ENCODE assay signal across 28 cellular contexts in genomic region chr4:101667348-101667747, GRCh38.
DNase-seq lines count a peak whose midpoint lies in the region; ATAC-seq, FAIRE-seq and TF ChIP-seq lines count a peak whose summit lies in the region.
"Had no signal": no experiment of that assay in that cellular context is flagged by ENCODE, and none has a peak within 500 bp of the region (broad histone marks: within the 10 kb centered on the region; RNA-seq: fewer than 3 reads in every experiment).

No MANE protein-coding gene starts in this region.

- no peak for TF ChIP-seq POLR2A in lower leg skin (IDR thresholded peaks at IDR 0.05)

- no peaks in the 10 kb centered on the region for H3K27me3 ChIP-seq in small intestine (ENCODE audit: control insufficient read depth in 2 of 2, insufficient read depth in 2 of 2, low read length in 2 of 2)
- H3K27me3 ChIP-seq: heart left ventricle, upper lobe of left lung had no signal

- H3K4me3 ChIP-seq in AG10803 (ENCODE audit: low read length) (no peak overlapping the region), astrocyte of the spinal cord (ENCODE audit: low read depth, low read length) (no peak overlapping the region), small intestine (ENCODE audit: low read depth in 1 of 2, low read length in 2 of 2) (no peak overlapping the region), lower leg skin (ENCODE audit: low read depth, poor library complexity, severe bottlenecking) (no peak overlapping the region)
- H3K4me3 ChIP-seq: GM23338, heart left ventricle, upper lobe of left lung had no signal

- no peak for FAIRE-seq in small intestine (lab: Jason Lieb, UNC)

- WGBS in small intestine, 3 donors = 76 to 82% (median 78%) methylated on average over 4 of the region's 4 CpGs
- 76 to 82% methylated on average over 4 of the region's 4 CpGs for WGBS in lower leg skin, 2 donors

- intact Hi-C loops in lower leg skin (cut with DNase I; ENCODE audit: low total_unique reads) = no loop called here

- H3K36me3 ChIP-seq in small intestine (ENCODE audit: control insufficient read depth in 2 of 2, insufficient read depth in 2 of 2, low read length in 2 of 2) = no peaks in the 10 kb centered on the region
- H3K36me3 ChIP-seq: heart left ventricle, upper lobe of left lung had no signal

- in situ Hi-C loops in astrocyte of the spinal cord (cut with HindIII; ENCODE audit: low sequenced_read_pairs) = no loop called here

- no peaks in the 10 kb centered on the region for H3K9me3 Mint-ChIP-seq in HFFc6
- no peaks in the 10 kb centered on the region for H3K9me3 Mint-ChIP-seq in chondrocyte (ENCODE audit: low read depth)
- H3K9me3 Mint-ChIP-seq: activated naive CD4-positive, alpha-beta T cell treated with anti-CD3 and anti-CD28 coated beads, Interleukin-2, amount 10 ng/mL, durations not matched to agents 7 days and 5 days; activated T-helper 1 cell treated with anti-CD3 and anti-CD28 coated beads, Interleukin-12 subunit alpha, Interleukin-12 subunit beta, Interleukin-2, Interleukin-4 antibody, amounts not matched to agents 30 ng/mL and 10 ng/mL and 1 ng/mL, durations not matched to agents 14 hours and 24 hours and 36 hours; dendritic cell treated with granulocyte-macrophage colony-stimulating factor and Interleukin-4, amounts not matched to agents 40 ng/mL and 50 ng/mL, for 4 days; GM23338; nephron progenitor cell; WTC11 had no signal

- H3K27me3 Mint-ChIP-seq in HFFc6 (ENCODE audit: insufficient read depth) = no peaks in the 10 kb centered on the region; the same call in none of the 2 replicates
- H3K27me3 Mint-ChIP-seq in chondrocyte (ENCODE audit: low read depth) = no peaks in the 10 kb centered on the region
- H3K27me3 Mint-ChIP-seq: activated naive CD4-positive, alpha-beta T cell treated with anti-CD3 and anti-CD28 coated beads, Interleukin-2, amount 10 ng/mL, durations not matched to agents 7 days and 5 days; dendritic cell treated with granulocyte-macrophage colony-stimulating factor and Interleukin-4, amounts not matched to agents 40 ng/mL and 50 ng/mL, for 4 days had no signal

- no peak for ATAC-seq in GM18502 (IDR thresholded peaks at IDR 0.05; ENCODE audit: poor library complexity, unreplicated experiment)
- ATAC-seq: GM23338, heart left ventricle, Panc1, WTC11 had no signal

- TF ChIP-seq CTCF in AG10803 (conservative IDR thresholded peaks at IDR 0.05; ENCODE audit: low read length) (no peak), HFFc6 (IDR thresholded peaks at IDR 0.05) (no peak), astrocyte of the spinal cord (IDR thresholded peaks at IDR 0.05; ENCODE audit: low read depth, low read length) (no peak), chondrocyte (IDR thresholded peaks at IDR 0.05) (no peak), lower leg skin (IDR thresholded peaks at IDR 0.05) (no peak)

- H3K27ac Mint-ChIP-seq in HFFc6 (no peak overlapping the region), chondrocyte (ENCODE audit: unreplicated experiment) (no peak overlapping the region)
- H3K27ac Mint-ChIP-seq: activated naive CD4-positive, alpha-beta T cell treated with anti-CD3 and anti-CD28 coated beads, Interleukin-2, amount 10 ng/mL, durations not matched to agents 7 days and 5 days; activated T-helper 1 cell treated with anti-CD3 and anti-CD28 coated beads, Interleukin-12 subunit alpha, Interleukin-12 subunit beta, Interleukin-2, Interleukin-4 antibody, amounts not matched to agents 30 ng/mL and 10 ng/mL and 1 ng/mL, durations not matched to agents 14 hours and 24 hours and 36 hours; CD14-positive monocyte; dendritic cell treated with granulocyte-macrophage colony-stimulating factor and Interleukin-4, amounts not matched to agents 40 ng/mL and 50 ng/mL, for 4 days; GM23338; nephron progenitor cell; WTC11 had no signal

- H3K4me1 Mint-ChIP-seq in HFFc6 (ENCODE audit: low read depth) = 0 out of 2 replicates have a peak, but pooled peaks cover 6% of the 10 kb centered on the region
- H3K4me1 Mint-ChIP-seq in chondrocyte (ENCODE audit: low read depth) = no peaks in the 10 kb centered on the region
- H3K4me1 Mint-ChIP-seq: activated naive CD4-positive, alpha-beta T cell treated with anti-CD3 and anti-CD28 coated beads, Interleukin-2, amount 10 ng/mL, durations not matched to agents 7 days and 5 days; CD14-positive monocyte; GM23338; nephron progenitor cell; WTC11 had no signal

- H3K36me3 Mint-ChIP-seq in HFFc6 (ENCODE audit: low read depth) = no peaks in the 10 kb centered on the region
- no peaks in the 10 kb centered on the region for H3K36me3 Mint-ChIP-seq in chondrocyte (ENCODE audit: low read depth)
- H3K36me3 Mint-ChIP-seq: activated naive CD4-positive, alpha-beta T cell treated with anti-CD3 and anti-CD28 coated beads, Interleukin-2, amount 10 ng/mL, durations not matched to agents 7 days and 5 days; CD14-positive monocyte; WTC11 had no signal

- H3K27ac ChIP-seq in small intestine (ENCODE audit: low read depth in 1 of 2, low read length in 1 of 2) = no peak overlapping the region
- H3K27ac ChIP-seq: heart left ventricle, upper lobe of left lung had no signal

- DNase-seq in AG10803 (ENCODE audit: low read depth) (peak; percentile 19), HFFc6 (peak; percentile 14), astrocyte of the spinal cord (ENCODE audit: low read depth, low spot score) (peak; percentile 74), glomerular visceral epithelial cell (ENCODE audit: extremely low spot score) (peak; percentile 15), chondrocyte (ENCODE audit: low spot score) (no peak), small intestine (no peak), lower leg skin (ENCODE audit: low spot score in 2 of 2) (no peak)
- DNase-seq: activated CD4-positive, alpha-beta T cell treated with anti-CD3 and anti-CD28 coated beads, Interleukin-2, amount 50 U/mL, for 4 hours; activated naive CD4-positive, alpha-beta T cell treated with anti-CD3 and anti-CD28 coated beads, Interleukin-2, amount 10 ng/mL, durations not matched to agents 7 days and 5 days; amniotic stem cell; Calu3; DMS79 treated with DMSO at 0.1 percent for 48 hours; mammary epithelial cell; NCI-H2029 treated with DMSO at 0.1 percent for 48 hours; NCI-H2227 treated with DMSO at 0.1 percent for 48 hours; NCI-H69; nephron progenitor cell; stimulated activated CD4-positive, alpha-beta T cell treated with anti-CD3 and anti-CD28 coated beads, Interleukin-2, amount 100 ng/mL, for 48 hours; T1000; upper lobe of left lung had no signal

- no peaks in the 10 kb centered on the region for H3K4me1 ChIP-seq in small intestine (ENCODE audit: control insufficient read depth in 2 of 2, insufficient read depth in 1 of 2, low read depth in 1 of 2, low read length in 1 of 2)
- H3K4me1 ChIP-seq: upper lobe of left lung had no signal

- H3K9me3 ChIP-seq in small intestine (ENCODE audit: control insufficient read depth, low read depth) = no peaks in the 10 kb centered on the region
- H3K9me3 ChIP-seq: upper lobe of left lung had no signal

- H3K4me3 Mint-ChIP-seq in HFFc6 = no peak overlapping the region
- H3K4me3 Mint-ChIP-seq in chondrocyte (ENCODE audit: unreplicated experiment) = no peak overlapping the region
- H3K4me3 Mint-ChIP-seq: activated naive CD4-positive, alpha-beta T cell treated with anti-CD3 and anti-CD28 coated beads, Interleukin-2, amount 10 ng/mL, durations not matched to agents 7 days and 5 days; activated T-helper 1 cell treated with anti-CD3 and anti-CD28 coated beads, Interleukin-12 subunit alpha, Interleukin-12 subunit beta, Interleukin-2, Interleukin-4 antibody, amounts not matched to agents 30 ng/mL and 10 ng/mL and 1 ng/mL, durations not matched to agents 14 hours and 24 hours and 36 hours; CD14-positive monocyte; dendritic cell treated with granulocyte-macrophage colony-stimulating factor and Interleukin-4, amounts not matched to agents 40 ng/mL and 50 ng/mL, for 4 days; GM23338; nephron progenitor cell; WTC11 had no signal

Comparison
In these comparisons a context has a peak if more than half of its experiments do, and no peak if none do; other contexts are left out.
1. DNase-seq: peak in AG10803 (single experiment), HFFc6 (single experiment), astrocyte of the spinal cord (single experiment) and glomerular visceral epithelial cell (single experiment); none in chondrocyte (single experiment), small intestine (single experiment) and lower leg skin (0 of 2).